Comparison of ENCODE assay signal across 9 cellular contexts in the genomic region with DNA sequence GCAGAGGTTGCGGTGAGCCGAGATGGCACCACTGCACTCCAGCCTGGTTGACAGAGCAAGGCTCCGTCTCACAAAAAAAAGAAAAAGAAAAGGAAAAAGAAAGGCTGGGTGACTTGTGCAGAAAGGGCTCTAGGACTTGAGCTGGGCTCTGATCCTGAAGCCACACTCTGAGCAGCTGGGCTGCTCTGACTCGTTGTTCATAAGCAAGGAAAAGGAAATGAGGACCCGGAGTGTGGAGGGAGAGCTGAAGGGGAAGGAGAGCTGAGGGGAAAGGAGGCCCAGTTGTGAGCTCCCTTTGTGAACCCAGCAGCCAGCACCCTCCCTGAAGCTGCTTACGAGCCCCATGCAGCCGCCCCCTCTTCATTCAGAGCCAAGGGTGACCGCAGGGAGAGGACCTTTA. TPM values are rescaled to one million over a fixed set of nuclear protein-coding genes. Genes with fewer than 3 reads are reported as not detected.
DNase-seq lines count a peak whose midpoint lies in the region; ATAC-seq and TF ChIP-seq lines count a peak whose summit lies in the region.
"Had no signal": no experiment of that assay in that cellular context is flagged by ENCODE, and none has a peak within 500 bp of the region (broad histone marks: within the 10 kb centered on the region; RNA-seq: fewer than 3 reads in every experiment).

No MANE protein-coding gene starts in this region.

- peaks cover 52% of the 10 kb centered on the region for H3K36me3 ChIP-seq in BLaER1

- peak overlapping the region; percentile 78 to 91 (median 90) for H3K27ac Mint-ChIP-seq in nephron

- H4K20me1 ChIP-seq in BLaER1, result no peaks in the 10 kb centered on the region

- H3K36me3 Mint-ChIP-seq in nephron (ENCODE audit: low read depth), result peaks cover 11% of the 10 kb centered on the region

- peak overlapping the region; percentile 90 for H3K4me2 ChIP-seq in BLaER1

- H3K9me3 ChIP-seq in BLaER1, result no peaks in the 10 kb centered on the region

- no peaks in the 10 kb centered on the region for H3K27me3 Mint-ChIP-seq in nephron (ENCODE audit: low read depth)

- H3K4me3 Mint-ChIP-seq in nephron, result no peak overlapping the region

- H3K4me3 ChIP-seq in BLaER1, result peak overlapping the region; percentile 52
- peak overlapping the region; percentile 30 for H3K4me3 ChIP-seq in Jurkat, Clone E6-1 (ENCODE audit: low read length)

- peaks cover 92% of the 10 kb centered on the region for H3K4me1 ChIP-seq in BLaER1

- no peak for DNase-seq in Jurkat, Clone E6-1 (ENCODE audit: low read depth, low spot score)
- DNase-seq in caudate nucleus (lab: John Stamatoyannopoulos, UW) (no peak), NCI-H128 (lab: John Stamatoyannopoulos, UW; ENCODE audit: unreplicated experiment) (no peak)
- no peak for DNase-seq in stimulated activated CD4-positive, alpha-beta T cell treated with anti-CD3 and anti-CD28 coated beads, Interleukin-15, amount 100 ng/mL, for 24 hours
- DNase-seq: NCI-H345 had no signal

- no peaks in the 10 kb centered on the region for H3K27me3 ChIP-seq in BLaER1

- peak overlapping the region; percentile 70 for H3K9ac ChIP-seq in BLaER1

- no peak for TF ChIP-seq CTCF in nephron (IDR thresholded peaks at IDR 0.05; ENCODE audit: unreplicated experiment in 3 of 3)

- H3K4me1 Mint-ChIP-seq in nephron, result peaks cover 47% of the 10 kb centered on the region

- peak overlapping the region; percentile 92 for H3K27ac ChIP-seq in BLaER1
- peak overlapping the region; percentile 73 for H3K27ac ChIP-seq in caudate nucleus (ENCODE audit: low read depth, low read length)

- ATAC-seq in HG03097 (IDR thresholded peaks at IDR 0.05; ENCODE audit: low FRiP score, unreplicated experiment), result no peak
- ATAC-seq in GM19395 (IDR thresholded peaks at IDR 0.05; ENCODE audit: unreplicated experiment), result no peak

- no peaks in the 10 kb centered on the region for H3K9me3 Mint-ChIP-seq in nephron

RNA-seq across cellular contexts. Expression of a gene that starts 12.4 kb away (rescaled TPM):
- 17.7 TPM for polyA plus RNA-seq in Jurkat, Clone E6-1 (2012; ENCODE audit: insufficient read depth, insufficient read length)

RNA-seq across cellular contexts. Expression of a gene that starts 18.5 kb away (rescaled TPM):
- polyA plus RNA-seq in Jurkat, Clone E6-1 (2012; ENCODE audit: insufficient read depth, insufficient read length), result 53.3 TPM

RNA-seq across cellular contexts. Expression of a gene that starts 31.4 kb away (rescaled TPM):
- polyA plus RNA-seq in Jurkat, Clone E6-1 (2012; ENCODE audit: insufficient read depth, insufficient read length), result 71.3 TPM

RNA-seq across cellular contexts. Expression of a gene that starts 47.2 kb away (rescaled TPM):
- polyA plus RNA-seq in Jurkat, Clone E6-1 (2012; ENCODE audit: insufficient read depth, insufficient read length), result not detected

RNA-seq across cellular contexts. Expression of a gene that starts 48.3 kb away (rescaled TPM):
- polyA plus RNA-seq in Jurkat, Clone E6-1 (2012; ENCODE audit: insufficient read depth, insufficient read length), result 25.5 TPM
